18 cellular contexts compared by ENCODE assay signal in genomic region chr10:131089150-131089549, GRCh38.
"Had no signal": no experiment of that assay in that cellular context is flagged by ENCODE, and none has a peak within 500 bp of the region (broad histone marks: within the 10 kb centered on the region; RNA-seq: fewer than 3 reads in every experiment).

No MANE protein-coding gene starts in this region.

- H3K27ac ChIP-seq: epithelial cell of prostate, esophagus muscularis mucosa, gastrocnemius medialis, heart right ventricle, left lung, lower lobe of right lung, pancreas, prostate gland, right lobe of liver, skin epidermis, stomach had no signal

- DNase-seq: effector memory CD8-positive, alpha-beta T cell; gastrocnemius medialis; heart right ventricle; hypothalamus; lower lobe of right lung; natural killer cell; nucleus accumbens; pancreas; right lobe of liver; stimulated activated CD4-positive, alpha-beta T cell treated with anti-CD3 and anti-CD28 coated beads, Interleukin-12 subunit alpha, Interleukin-12 subunit beta, amount 100 ng/mL, for 4 hours; stimulated activated naive CD4-positive, alpha-beta T cell; stomach; substantia nigra had no signal

- H3K27me3 ChIP-seq: pancreas, right lobe of liver had no signal

- H3K36me3 ChIP-seq: esophagus muscularis mucosa, gastrocnemius medialis, heart right ventricle, left lung, lower lobe of right lung, pancreas, prostate gland, right lobe of liver, stomach had no signal

- H3K4me3 ChIP-seq: esophagus muscularis mucosa, gastrocnemius medialis, heart right ventricle, left lung, lower lobe of right lung, pancreas, prostate gland, right lobe of liver, skin epidermis, stomach had no signal

- ATAC-seq: effector memory CD8-positive, alpha-beta T cell; gastrocnemius medialis; heart right ventricle; left lung; lower lobe of right lung; natural killer cell; pancreas; right lobe of liver had no signal

- H3K9me3 ChIP-seq: esophagus muscularis mucosa, gastrocnemius medialis, heart right ventricle, left lung, lower lobe of right lung, pancreas, prostate gland, right lobe of liver had no signal

- H3K4me1 ChIP-seq: esophagus muscularis mucosa, gastrocnemius medialis, left lung, lower lobe of right lung, pancreas, prostate gland, right lobe of liver, stomach had no signal
